In the genomic region with DNA sequence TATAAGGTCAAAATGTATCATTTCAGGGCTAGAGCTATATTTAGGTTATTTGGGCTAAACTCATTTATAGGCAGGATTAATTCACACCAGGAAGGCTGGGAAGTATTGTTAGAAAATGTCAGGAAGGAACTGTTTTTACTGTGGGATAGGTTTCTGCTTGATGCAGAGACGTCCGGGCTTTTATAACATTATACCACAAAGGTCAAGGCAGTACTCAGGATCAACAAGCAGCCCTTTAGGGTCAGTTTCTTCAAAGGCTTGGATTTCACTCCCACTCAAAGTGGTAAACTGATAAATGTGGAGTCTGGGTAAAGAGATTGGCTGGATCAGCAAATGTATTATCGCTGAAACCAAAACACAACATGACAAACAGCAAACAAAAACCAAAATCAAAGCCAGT, we compare ENCODE assay signal across 31 cellular contexts.
"Had no signal": no experiment of that assay in that cellular context is flagged by ENCODE, and none has a peak within 500 bp of the region (broad histone marks: within the 10 kb centered on the region; RNA-seq: fewer than 3 reads in every experiment).

No MANE protein-coding gene starts in this region.

- H3K9ac ChIP-seq: neural progenitor cell, parathyroid adenoma had no signal

- H3K27ac Mint-ChIP-seq: dendritic cell treated with granulocyte-macrophage colony-stimulating factor and Interleukin-4, amounts not matched to agents 40 ng/mL and 50 ng/mL, for 4 days; memory B cell; natural killer cell; neural progenitor cell; progenitor cell of endocrine pancreas; stimulated activated naive CD8-positive, alpha-beta T cell treated with anti-CD3 and anti-CD28 coated beads, Interleukin-15, amount 100 ng/mL, for 72 hours had no signal

- H3K4me3 ChIP-seq: colonic mucosa, esophagus squamous epithelium, heart right ventricle, lung, neural progenitor cell, thoracic aorta, tibial nerve, upper lobe of right lung, uterus had no signal

- DNase-seq: central memory CD4-positive, alpha-beta T cell; colonic mucosa; effector memory CD4-positive, alpha-beta T cell; erythroblast; esophagus squamous epithelium; foreskin melanocyte; glutamatergic neuron; heart right ventricle; hippocampal formation; left cardiac atrium; left ventricle myocardium superior; natural killer cell; small intestine; stimulated activated CD4-positive, alpha-beta T cell treated with anti-CD3 and anti-CD28 coated beads, Interleukin-12 subunit alpha, Interleukin-12 subunit beta, amount 100 ng/mL, for 4 hours; stimulated activated CD4-positive, alpha-beta T cell treated with anti-CD3 and anti-CD28 coated beads, Interleukin-1b, Interleukin-23, amount 100 ng/mL, for 48 hours; stimulated activated CD4-positive, alpha-beta T cell treated with anti-CD3 and anti-CD28 coated beads, Interleukin-4, amount 100 ng/mL, for 1 hour; stimulated activated CD8-positive, alpha-beta memory T cell treated with anti-CD3 and anti-CD28 coated beads, Interleukin-4, amount 100 ng/mL, for 48 hours; stimulated activated naive CD4-positive, alpha-beta T cell; stimulated activated naive CD8-positive, alpha-beta T cell treated with anti-CD3 and anti-CD28 coated beads, Interleukin-15, amount 100 ng/mL, for 72 hours; substantia nigra; upper lobe of right lung; uterus had no signal

- ATAC-seq: left cardiac atrium; left ventricle myocardium superior; natural killer cell; stimulated activated naive CD8-positive, alpha-beta T cell treated with anti-CD3 and anti-CD28 coated beads, Interleukin-15, amount 100 ng/mL, for 72 hours; upper lobe of right lung had no signal

- H3K27me3 Mint-ChIP-seq: dendritic cell treated with granulocyte-macrophage colony-stimulating factor and Interleukin-4, amounts not matched to agents 40 ng/mL and 50 ng/mL, for 4 days; memory B cell; progenitor cell of endocrine pancreas; stimulated activated naive CD8-positive, alpha-beta T cell treated with anti-CD3 and anti-CD28 coated beads, Interleukin-15, amount 100 ng/mL, for 72 hours had no signal

- H3K4me1 Mint-ChIP-seq: memory B cell; natural killer cell; stimulated activated naive CD8-positive, alpha-beta T cell treated with anti-CD3 and anti-CD28 coated beads, Interleukin-15, amount 100 ng/mL, for 72 hours had no signal

- FAIRE-seq: islet of Langerhans, small intestine had no signal

- H3K27ac ChIP-seq: colonic mucosa, esophagus squamous epithelium, neural progenitor cell, parathyroid adenoma, thoracic aorta, tibial nerve, upper lobe of right lung had no signal

- H3K4me1 ChIP-seq: colonic mucosa, esophagus squamous epithelium, neural progenitor cell, parathyroid adenoma, tibial nerve, upper lobe of right lung, uterus had no signal

- H3K4me2 ChIP-seq: neural progenitor cell had no signal

- H3K36me3 ChIP-seq: colonic mucosa, esophagus squamous epithelium, heart right ventricle, neural progenitor cell, thoracic aorta, tibial nerve, upper lobe of right lung, uterus had no signal

- H3K36me3 Mint-ChIP-seq: memory B cell, natural killer cell, neural progenitor cell had no signal

- H3K9me3 ChIP-seq: colonic mucosa, thoracic aorta, upper lobe of right lung, uterus had no signal

- H3K27me3 ChIP-seq: colonic mucosa, esophagus squamous epithelium, heart right ventricle, neural progenitor cell, tibial nerve, upper lobe of right lung, uterus had no signal

- H3K4me3 Mint-ChIP-seq: dendritic cell treated with granulocyte-macrophage colony-stimulating factor and Interleukin-4, amounts not matched to agents 40 ng/mL and 50 ng/mL, for 4 days; memory B cell; natural killer cell; neural progenitor cell; stimulated activated naive CD8-positive, alpha-beta T cell treated with anti-CD3 and anti-CD28 coated beads, Interleukin-15, amount 100 ng/mL, for 72 hours had no signal

- H3K79me2 ChIP-seq: parathyroid adenoma had no signal

- H2AFZ ChIP-seq: neural progenitor cell, parathyroid adenoma had no signal
